In genomic region chr11:55357560-55358184, GRCh38 we compare ENCODE assay signal across 1 cellular context.
TF ChIP-seq lines count a peak whose summit lies in the region.

No MANE protein-coding gene starts in this region.

TF ChIP-seq in SK-N-SH, 30 proteins besides CTCF, POLR2A, EP300 and RAD21 (continued from another document):
- TF ChIP-seq, protein P1, sequence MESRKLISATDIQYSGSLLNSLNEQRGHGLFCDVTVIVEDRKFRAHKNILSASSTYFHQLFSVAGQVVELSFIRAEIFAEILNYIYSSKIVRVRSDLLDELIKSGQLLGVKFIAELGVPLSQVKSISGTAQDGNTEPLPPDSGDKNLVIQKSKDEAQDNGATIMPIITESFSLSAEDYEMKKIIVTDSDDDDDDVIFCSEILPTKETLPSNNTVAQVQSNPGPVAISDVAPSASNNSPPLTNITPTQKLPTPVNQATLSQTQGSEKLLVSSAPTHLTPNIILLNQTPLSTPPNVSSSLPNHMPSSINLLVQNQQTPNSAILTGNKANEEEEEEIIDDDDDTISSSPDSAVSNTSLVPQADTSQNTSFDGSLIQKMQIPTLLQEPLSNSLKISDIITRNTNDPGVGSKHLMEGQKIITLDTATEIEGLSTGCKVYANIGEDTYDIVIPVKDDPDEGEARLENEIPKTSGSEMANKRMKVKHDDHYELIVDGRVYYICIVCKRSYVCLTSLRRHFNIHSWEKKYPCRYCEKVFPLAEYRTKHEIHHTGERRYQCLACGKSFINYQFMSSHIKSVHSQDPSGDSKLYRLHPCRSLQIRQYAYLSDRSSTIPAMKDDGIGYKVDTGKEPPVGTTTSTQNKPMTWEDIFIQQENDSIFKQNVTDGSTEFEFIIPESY (IDR thresholded peaks at IDR 0.05; ENCODE audit: borderline replicate concordance, low read depth) = no peak
- no peak for TF ChIP-seq USF1 (IDR thresholded peaks at IDR 0.05; ENCODE audit: borderline replicate concordance, low read depth)
- TF ChIP-seq GATA2 (CRISPR knock-in tag; IDR thresholded peaks at IDR 0.05) = no peak
- TF ChIP-seq ELF1 (IDR thresholded peaks at IDR 0.05) = no peak
- TF ChIP-seq SMC3 (IDR thresholded peaks at IDR 0.05; ENCODE audit: low read depth, low read length) = no peak
- no peak for TF ChIP-seq MEF2A (IDR thresholded peaks at IDR 0.05; ENCODE audit: borderline replicate concordance, low read depth)
- TF ChIP-seq YY1 (IDR thresholded peaks at IDR 0.05; ENCODE audit: low read depth) = no peak
